In genomic region chr22:42984814-42985540, GRCh38 we compare ENCODE assay signal across 21 cellular contexts. TPM values are rescaled to one million over a fixed set of nuclear protein-coding genes. Genes with fewer than 3 reads are reported as not detected.
A peak's percentile ranks its signal among the peaks of the same experiment; 100 is the strongest.
DNase-seq lines count a peak whose midpoint lies in the region; FAIRE-seq and TF ChIP-seq lines count a peak whose summit lies in the region.
"Had no signal": no experiment of that assay in that cellular context is flagged by ENCODE, and none has a peak within 500 bp of the region (broad histone marks: within the 10 kb centered on the region; RNA-seq: fewer than 3 reads in every experiment).

No MANE protein-coding gene starts in this region.

- H3K27me3 Mint-ChIP-seq in HFFc6 (ENCODE audit: insufficient read depth) (no peaks in the 10 kb centered on the region), CD14-positive monocyte (ENCODE audit: low read depth in 3 of 3) (peaks cover 0 to 2% (median 0%) of the 10 kb centered on the region in 3 donors)
- H3K27me3 Mint-ChIP-seq: activated CD4-positive, alpha-beta T cell treated with anti-CD3 and anti-CD28 coated beads, Interleukin-2, amount 10 ng/mL, durations not matched to agents 24 days and 14 days; activated naive CD4-positive, alpha-beta T cell treated with anti-CD3 and anti-CD28 coated beads, Interleukin-2, amount 50 U/mL, for 24 hours; naive B cell had no signal

- intact Hi-C loops in colonic mucosa (cut with DNase I) (no loop called here), thyroid gland (cut with DNase I) (no loop called here), CD14-positive monocyte (cut with micrococcal nuclease) (no loop called here)

- H3K4me3 Mint-ChIP-seq in HFFc6 (no peak overlapping the region), CD14-positive monocyte (no peak overlapping the region)
- H3K4me3 Mint-ChIP-seq: activated CD4-positive, alpha-beta T cell treated with anti-CD3 and anti-CD28 coated beads, Interleukin-2, amount 10 ng/mL, durations not matched to agents 24 days and 14 days; activated naive CD4-positive, alpha-beta T cell treated with anti-CD3 and anti-CD28 coated beads, Interleukin-2, amount 50 U/mL, for 24 hours; CD8-positive, alpha-beta T cell; naive B cell; T-helper 1 cell treated with Interleukin-12 subunit alpha and Interleukin-12 subunit beta and Interleukin-4 antibody, amounts not matched to agents 30 μg/mL and 1 μg/mL, for 36 hours had no signal

- H3K27ac Mint-ChIP-seq in HFFc6 (peak overlapping the region; percentile 21; the same call in 1 of the 2 replicates), CD14-positive monocyte (peak overlapping the region in 3 of 7 donors; percentile 15 to 78 (median 68))
- H3K27ac Mint-ChIP-seq: activated CD4-positive, alpha-beta T cell treated with anti-CD3 and anti-CD28 coated beads, Interleukin-2, amount 10 ng/mL, durations not matched to agents 24 days and 14 days; CD8-positive, alpha-beta T cell; T-helper 1 cell treated with Interleukin-12 subunit alpha and Interleukin-12 subunit beta and Interleukin-4 antibody, amounts not matched to agents 30 μg/mL and 1 μg/mL, for 36 hours had no signal

- no peak for DNase-seq in HFFc6
- no peak for DNase-seq in colonic mucosa
- DNase-seq in thyroid gland, result no peak
- DNase-seq in urothelium cell line (ENCODE audit: low spot score), result no peak
- no peak for DNase-seq in Kasumi-1 (lab: John Stamatoyannopoulos, UW)
- no peak for DNase-seq in NCI-H1694 treated with DMSO at 0.1 percent for 48 hours (lab: John Stamatoyannopoulos, UW)
- DNase-seq in CD14-positive monocyte (ENCODE audit: low spot score), result no peak
- DNase-seq: activated CD4-positive, alpha-beta T cell treated with anti-CD3 and anti-CD28 coated beads, Interleukin-2, amount 10 ng/mL, durations not matched to agents 24 days and 14 days; CD8-positive, alpha-beta T cell; DMS53; GF-D8; naive B cell; NCI-H1417 treated with DMSO at 0.1 percent for 48 hours; NCI-H2107; NCI-H510A treated with DMSO at 0.1 percent for 48 hours; stimulated activated CD8-positive, alpha-beta memory T cell treated with anti-CD3 and anti-CD28 coated beads, Interleukin-4, amount 100 ng/mL, for 48 hours; uterus had no signal

- no peak for TF ChIP-seq POLR2A in thyroid gland (IDR thresholded peaks at IDR 0.05)

- peak overlapping the region in 1 of 2 donors; percentile 28 for H3K9ac ChIP-seq in colonic mucosa (ENCODE audit: low read depth in 2 of 2, low read length in 2 of 2)
- no peak overlapping the region for H3K9ac ChIP-seq in mucosa of rectum (ENCODE audit: low read depth in 1 of 2, low read length in 2 of 2)

- H3K4me3 ChIP-seq in colonic mucosa, result no peak overlapping the region
- H3K4me3 ChIP-seq in mucosa of rectum (ENCODE audit: low read length in 2 of 2), result no peak overlapping the region
- no peak overlapping the region for H3K4me3 ChIP-seq in thyroid gland (replicated peaks in 1 of 3)
- H3K4me3 ChIP-seq: Peyer's patch, uterus had no signal

- H3K4me1 Mint-ChIP-seq in HFFc6 (ENCODE audit: low read depth) (peaks cover 30% of the 10 kb centered on the region), CD14-positive monocyte (peaks cover 15% of the 10 kb centered on the region)

- H3K36me3 Mint-ChIP-seq in HFFc6 (ENCODE audit: low read depth), result no peaks in the 10 kb centered on the region
- H3K36me3 Mint-ChIP-seq in CD14-positive monocyte, result peaks cover 4 to 21% of the 10 kb centered on the region in 2 donors
- H3K36me3 Mint-ChIP-seq: activated naive CD4-positive, alpha-beta T cell treated with anti-CD3 and anti-CD28 coated beads, Interleukin-2, amount 50 U/mL, for 24 hours had no signal

- no peak for FAIRE-seq in urothelium cell line (lab: Jason Lieb, UNC)

- H3K9me3 ChIP-seq in colonic mucosa, result no peaks in the 10 kb centered on the region
- no peaks in the 10 kb centered on the region for H3K9me3 ChIP-seq in mucosa of rectum (ENCODE audit: control insufficient read depth in 2 of 2, low read length in 2 of 2)
- H3K9me3 ChIP-seq in thyroid gland, result no peaks in the 10 kb centered on the region
- H3K9me3 ChIP-seq: Peyer's patch, uterus had no signal

- H3K36me3 ChIP-seq in colonic mucosa, result no peaks in the 10 kb centered on the region
- H3K36me3 ChIP-seq in mucosa of rectum (ENCODE audit: control insufficient read depth in 2 of 2, insufficient read depth in 2 of 2, low read length in 2 of 2), result no peaks in the 10 kb centered on the region
- no peaks in the 10 kb centered on the region for H3K36me3 ChIP-seq in thyroid gland
- H3K36me3 ChIP-seq: Peyer's patch, uterus had no signal

- H3K4me1 ChIP-seq in colonic mucosa, result peaks cover 14% of the 10 kb centered on the region
- peaks cover 7 to 25% of the 10 kb centered on the region in 2 donors for H3K4me1 ChIP-seq in mucosa of rectum (ENCODE audit: control insufficient read depth in 2 of 2, insufficient read depth in 2 of 2, low read length in 2 of 2)
- H3K4me1 ChIP-seq in thyroid gland, result peaks cover 31 to 49% of the 10 kb centered on the region in 2 donors
- H3K4me1 ChIP-seq: uterus had no signal

- TF ChIP-seq CTCF in HFFc6 (IDR thresholded peaks at IDR 0.05) (no peak), colonic mucosa (IDR thresholded peaks at IDR 0.05) (no peak), thyroid gland (IDR thresholded peaks at IDR 0.05) (no peak), CD14-positive monocyte (IDR thresholded peaks at IDR 0.05) (no peak)

- H3K9me3 Mint-ChIP-seq in HFFc6 (no peaks in the 10 kb centered on the region), CD14-positive monocyte (no peaks in the 10 kb centered on the region)
- H3K9me3 Mint-ChIP-seq: activated CD4-positive, alpha-beta T cell treated with anti-CD3 and anti-CD28 coated beads, Interleukin-2, amount 10 ng/mL, durations not matched to agents 24 days and 14 days; activated naive CD4-positive, alpha-beta T cell treated with anti-CD3 and anti-CD28 coated beads, Interleukin-2, amount 50 U/mL, for 24 hours; CD8-positive, alpha-beta T cell; naive B cell; T-helper 1 cell treated with Interleukin-12 subunit alpha and Interleukin-12 subunit beta and Interleukin-4 antibody, amounts not matched to agents 30 μg/mL and 1 μg/mL, for 36 hours had no signal

- H3K27ac ChIP-seq in colonic mucosa (peak overlapping the region; percentile 37), mucosa of rectum (ENCODE audit: low read depth in 2 of 2, low read length in 2 of 2) (peak overlapping the region; percentile 23 to 45), thyroid gland (peak overlapping the region in 2 of 3 donors; percentile 82 to 84)
- H3K27ac ChIP-seq: uterus had no signal

- 87 to 88% methylated on average over 4 to 8 of the region's 9 CpGs for WGBS in thyroid gland, 2 donors

- H3K27me3 ChIP-seq in colonic mucosa, result no peaks in the 10 kb centered on the region
- H3K27me3 ChIP-seq in mucosa of rectum (ENCODE audit: control insufficient read depth in 2 of 2, insufficient read depth in 2 of 2, low read length in 2 of 2), result no peaks in the 10 kb centered on the region
- no peaks in the 10 kb centered on the region for H3K27me3 ChIP-seq in thyroid gland
- H3K27me3 ChIP-seq: Peyer's patch, uterus had no signal

RNA-seq across cellular contexts. Expression of gene PACSIN2, which starts 30.0 kb away (rescaled TPM):
- total RNA-seq in HFFc6 (2021; fragmentation: NEBNext Ultra II Directional; extraction: Animal tissue kit (Norgen Biotek cat#: 25700)), result 10 to 100 TPM; 69.8 to 97.3 (median 76.2) TPM
- total RNA-seq in colonic mucosa, result 100 to 1,000 TPM; 143 to 160 TPM
- total RNA-seq in thyroid gland, result 10 to 100 TPM; 75.4 to 90.1 (median 87.9) TPM
- 10 to 100 TPM; 31.2 to 40.2 TPM for polyA plus RNA-seq in CD14-positive monocyte
